In the genomic region with DNA sequence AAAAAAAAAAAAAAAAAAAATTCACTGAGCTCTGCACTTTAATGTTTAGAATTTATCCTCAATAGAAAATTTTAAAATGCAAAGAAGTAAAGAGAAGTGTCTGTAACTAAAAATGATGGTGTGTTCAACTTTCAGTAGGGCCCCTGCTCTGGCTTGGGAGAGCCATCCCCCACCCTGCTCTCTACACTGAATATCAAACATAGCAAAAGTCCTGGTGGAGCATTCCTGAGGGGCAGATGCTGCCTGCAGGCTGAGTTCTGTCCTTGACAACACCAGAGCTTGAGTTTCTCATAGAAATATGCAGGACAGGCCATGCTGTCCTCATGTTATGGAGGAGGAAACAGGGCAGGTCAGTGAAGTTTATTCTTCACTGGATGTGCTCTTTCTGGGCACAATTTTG, we compare ENCODE assay signal across 25 cellular contexts.
"Had no signal": no experiment of that assay in that cellular context is flagged by ENCODE, and none has a peak within 500 bp of the region (broad histone marks: within the 10 kb centered on the region; RNA-seq: fewer than 3 reads in every experiment).

No MANE protein-coding gene starts in this region.

- H3K9me3 ChIP-seq: esophagus squamous epithelium, heart right ventricle, left lung, lower lobe of right lung, neutrophil, ovary, right lobe of liver had no signal

- H3K4me3 Mint-ChIP-seq: activated CD4-positive, alpha-beta T cell treated with anti-CD3 and anti-CD28 coated beads, Interleukin-2, amount 10 ng/mL, durations not matched to agents 7 days and 5 days; activated naive CD8-positive, alpha-beta T cell treated with anti-CD3 and anti-CD28 coated beads for 36 hours; nephron progenitor cell; T-helper 17 cell had no signal

- FAIRE-seq: urothelium cell line had no signal

- DNase-seq: activated CD4-positive, alpha-beta T cell treated with anti-CD3 and anti-CD28 coated beads for 1 hour; activated CD4-positive, alpha-beta T cell treated with anti-CD3 and anti-CD28 coated beads, Interleukin-2, amount 10 ng/mL, durations not matched to agents 7 days and 5 days; activated effector memory CD4-positive, alpha-beta T cell treated with Interleukin-2 at 50 U/mL for 16 hours; activated naive CD4-positive, alpha-beta T cell treated with Interleukin-2 at 50 U/mL for 16 hours; activated naive CD8-positive, alpha-beta T cell treated with anti-CD3 and anti-CD28 coated beads for 36 hours; activated T-cell treated with anti-CD3 and anti-CD28 coated beads for 4 hours; amniotic stem cell; esophagus squamous epithelium; foreskin melanocyte; heart right ventricle; left lung; lower lobe of right lung; mesendoderm; nephron progenitor cell; ovary; right lobe of liver; stimulated activated CD4-positive, alpha-beta T cell treated with anti-CD3 and anti-CD28 coated beads, Interleukin-2, amount 100 ng/mL, for 48 hours; stimulated activated naive CD4-positive, alpha-beta T cell treated with Interleukin-2 at 50 U/mL for 16 hours; T-helper 17 cell; T1000; WERI-Rb-1 had no signal

- H3K36me3 ChIP-seq: esophagus squamous epithelium, heart right ventricle, left lung, lower lobe of right lung, neutrophil, ovary, right lobe of liver, WERI-Rb-1 had no signal

- H3K4me1 ChIP-seq: lower lobe of right lung, right lobe of liver had no signal

- H3K27me3 Mint-ChIP-seq: activated CD4-positive, alpha-beta T cell treated with anti-CD3 and anti-CD28 coated beads, Interleukin-2, amount 10 ng/mL, durations not matched to agents 7 days and 5 days; activated naive CD8-positive, alpha-beta T cell treated with anti-CD3 and anti-CD28 coated beads for 36 hours; T-helper 17 cell had no signal

- H3K9me3 Mint-ChIP-seq: activated naive CD8-positive, alpha-beta T cell treated with anti-CD3 and anti-CD28 coated beads for 36 hours had no signal

- H3K27me3 ChIP-seq: esophagus squamous epithelium, heart right ventricle, left lung, neutrophil, ovary, right lobe of liver had no signal

- H3K27ac ChIP-seq: epithelial cell of prostate, esophagus squamous epithelium, left lung, lower lobe of right lung, neutrophil, ovary, right lobe of liver, WERI-Rb-1 had no signal

- ATAC-seq: right lobe of liver, T-helper 17 cell had no signal

- H3K27ac Mint-ChIP-seq: activated CD4-positive, alpha-beta T cell treated with anti-CD3 and anti-CD28 coated beads, Interleukin-2, amount 10 ng/mL, durations not matched to agents 7 days and 5 days; nephron progenitor cell; progenitor cell of endocrine pancreas; T-helper 17 cell had no signal

- H3K4me3 ChIP-seq: esophagus squamous epithelium, heart right ventricle, left lung, lower lobe of right lung, ovary, right lobe of liver had no signal
